ENCODE assay signal across 1 cellular context in the genomic region with DNA sequence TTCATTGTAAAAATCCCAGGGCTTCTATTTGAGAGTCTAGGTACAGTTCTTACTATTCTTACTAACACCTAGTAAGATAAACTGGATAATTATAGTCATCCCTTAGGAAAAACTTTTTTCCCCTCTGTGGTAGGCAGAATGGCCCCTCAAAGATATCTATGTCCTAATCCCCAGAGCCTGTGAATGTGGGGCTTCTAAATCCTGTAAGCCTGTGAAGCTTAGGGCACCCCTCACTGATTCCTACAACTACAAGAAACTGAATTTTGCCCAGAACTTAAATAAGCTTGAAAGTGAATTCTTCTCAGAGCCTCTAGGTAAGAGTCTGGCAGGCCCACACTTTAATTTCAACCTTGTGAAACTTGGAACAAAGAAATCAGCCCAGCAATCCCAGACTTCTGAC.
TF ChIP-seq lines count a peak whose summit lies in the region.

No MANE protein-coding gene starts in this region.

TF ChIP-seq in GM23338, 12 proteins besides CTCF, POLR2A, EP300 and RAD21:
- no peak for TF ChIP-seq STAT1 (IDR thresholded peaks at IDR 0.05; ENCODE audit: unreplicated experiment)
- no peak for TF ChIP-seq POLR2AphosphoS5 (IDR thresholded peaks at IDR 0.05; ENCODE audit: low read depth)
- TF ChIP-seq JUNB (IDR thresholded peaks at IDR 0.05; ENCODE audit: unreplicated experiment): no peak
- TF ChIP-seq ZNF114 (CRISPR knock-in tag; IDR thresholded peaks at IDR 0.05): no peak
- no peak for TF ChIP-seq NANOG (IDR thresholded peaks at IDR 0.05; ENCODE audit: borderline replicate concordance)
- TF ChIP-seq CREB1 (CRISPR knock-in tag; IDR thresholded peaks at IDR 0.05; ENCODE audit: low read depth): no peak
- TF ChIP-seq ZNF331 (CRISPR knock-in tag; IDR thresholded peaks at IDR 0.05; ENCODE audit: low read depth): no peak
